ENCODE assay signal across 1 cellular context in genomic region chr9:112174965-112175795, GRCh38.
TF ChIP-seq lines count a peak whose summit lies in the region.

TSS of gene SUSD1 (minus strand) at chr9:112175297. CDS start at chr9:112175235, 62 bp downstream.

TF ChIP-seq in HEK293, 187 proteins besides CTCF, POLR2A, EP300 and RAD21 (continued from another document):
- TF ChIP-seq ZNF561 (tag by site-specific recombination; IDR thresholded peaks at IDR 0.05; ENCODE audit: borderline replicate concordance) (peak; percentile 4; the same call in 1 of the 2 replicates), GLIS2 (tag by site-specific recombination; IDR thresholded peaks at IDR 0.05) (peak; percentile 66; the same call in 1 of the 2 replicates), ZNF426 (tag by site-specific recombination; IDR thresholded peaks at IDR 0.05) (no peak), ZNF785 (tag by site-specific recombination; IDR thresholded peaks at IDR 0.05) (no peak), ZNF266 (tag by site-specific recombination; IDR thresholded peaks at IDR 0.05; ENCODE audit: low read depth) (no peak), ZNF518A (tag by site-specific recombination; conservative IDR thresholded peaks at IDR 0.05; ENCODE audit: low read depth) (no peak), ZNF324 (tag by site-specific recombination; IDR thresholded peaks at IDR 0.05) (no peak), ZNF280D (tag by site-specific recombination; IDR thresholded peaks at IDR 0.05) (no peak), ZNF529 (tag by site-specific recombination; IDR thresholded peaks at IDR 0.05; ENCODE audit: insufficient replicate concordance) (no peak), ZNF140 (tag by site-specific recombination; IDR thresholded peaks at IDR 0.05) (no peak), ZSCAN16 (tag by site-specific recombination; IDR thresholded peaks at IDR 0.05) (no peak), SP3 (tag by site-specific recombination; IDR thresholded peaks at IDR 0.05) (no peak)
TF ChIP-seq in HEK293: peak in this region for 11.
